Comparison of ENCODE assay signal across 2 cellular contexts in genomic region chrX:1853447-1853846, GRCh38.
A peak's percentile ranks its signal among the peaks of the same experiment; 100 is the strongest.
TF ChIP-seq lines count a peak whose summit lies in the region.

No MANE protein-coding gene starts in this region.

TF ChIP-seq in HEK293, 187 proteins besides CTCF, POLR2A, EP300 and RAD21:
- TF ChIP-seq ZNF18 (tag by site-specific recombination; IDR thresholded peaks at IDR 0.05), result no peak
- TF ChIP-seq ZNF184 (tag by site-specific recombination; IDR thresholded peaks at IDR 0.05), result no peak
- TF ChIP-seq ZBTB26 (tag by site-specific recombination; optimal IDR thresholded peaks at IDR 0.05), result no peak
- no peak for TF ChIP-seq ZNF138 (tag by site-specific recombination; IDR thresholded peaks at IDR 0.05; ENCODE audit: borderline replicate concordance)
- 0 out of 2 replicates have a peak, but pooled peaks have one; percentile 51 for TF ChIP-seq PRDM1 (tag by site-specific recombination; IDR thresholded peaks at IDR 0.05)
- TF ChIP-seq ZBTB49 (tag by site-specific recombination; IDR thresholded peaks at IDR 0.05; ENCODE audit: low read depth), result no peak
- no peak for TF ChIP-seq PRDM6 (tag by site-specific recombination; IDR thresholded peaks at IDR 0.05)
- TF ChIP-seq ZNF366 (tag by site-specific recombination; conservative IDR thresholded peaks at IDR 0.05), result peak; percentile 78
- no peak for TF ChIP-seq ZNF621 (tag by site-specific recombination; IDR thresholded peaks at IDR 0.05)
- no peak for TF ChIP-seq ZNF837 (tag by site-specific recombination; IDR thresholded peaks at IDR 0.05)
- no peak for TF ChIP-seq OVOL3 (tag by site-specific recombination; IDR thresholded peaks at IDR 0.05)
- TF ChIP-seq ZSCAN5A (tag by site-specific recombination; IDR thresholded peaks at IDR 0.05), result no peak
- TF ChIP-seq ZNF596 (tag by site-specific recombination; IDR thresholded peaks at IDR 0.05), result 0 out of 2 replicates have a peak, but pooled peaks have one; percentile 7

TF ChIP-seq in K562, 482 proteins besides CTCF, POLR2A, EP300 and RAD21:
- TF ChIP-seq ZNF609 (CRISPR knock-in tag; IDR thresholded peaks at IDR 0.05; ENCODE audit: borderline replicate concordance) (no peak), ZNF512 (tag; IDR thresholded peaks at IDR 0.05) (peak; percentile 51; the same call in 1 of the 2 replicates)
